8 cellular contexts compared by ENCODE assay signal in the genomic region with DNA sequence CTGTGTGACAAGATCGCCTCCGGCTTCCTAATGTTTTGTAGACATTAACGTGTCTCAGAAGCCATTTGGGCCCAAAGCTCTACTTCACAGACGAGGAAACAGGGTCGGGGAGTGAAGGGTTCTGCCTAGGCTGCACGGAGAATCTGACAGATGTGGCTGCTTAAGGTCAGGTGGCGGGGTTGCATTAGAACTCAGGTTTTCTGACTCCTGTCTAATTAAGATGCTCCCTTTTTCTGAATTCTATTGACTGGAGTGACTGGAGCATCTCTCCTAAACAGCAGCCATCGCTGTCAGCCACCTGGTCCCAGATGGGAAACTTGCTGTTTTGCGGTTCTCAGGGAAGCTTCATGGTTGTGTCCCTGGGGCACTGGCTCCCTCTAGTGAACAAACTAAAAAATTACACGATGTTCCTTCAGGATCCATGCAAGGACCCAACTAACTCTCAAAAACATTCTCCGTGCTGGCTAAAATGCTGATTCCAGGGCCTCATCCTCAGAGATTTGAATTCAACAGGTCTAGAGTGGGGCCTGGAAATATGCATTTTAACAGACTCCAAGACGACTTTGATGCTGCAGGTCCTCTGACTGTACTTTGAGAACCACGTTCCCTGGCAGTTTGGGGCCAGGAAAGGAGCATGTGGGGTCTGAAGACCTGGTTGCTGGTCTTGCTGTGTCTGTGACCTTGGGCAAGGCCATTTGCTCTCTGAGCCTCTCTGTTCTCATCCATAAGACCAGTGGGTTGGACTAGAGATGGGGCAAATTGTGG.
DNase-seq lines count a peak whose midpoint lies in the region; ATAC-seq, FAIRE-seq and TF ChIP-seq lines count a peak whose summit lies in the region.

No MANE protein-coding gene starts in this region.

- peaks cover 4 to 13% (median 4%) of the 10 kb centered on the region in 3 donors for H3K9me3 Mint-ChIP-seq in IgD-negative memory B cell

- 4% methylated on average over 13 of the region's 13 CpGs for WGBS in K562 (ENCODE audit: insufficient coverage, low coverage, missing lambda C conversion rate)

- no peak for TF ChIP-seq POLR2A in K562 (conservative IDR thresholded peaks at IDR 0.05)

- H3K27me3 Mint-ChIP-seq in IgD-negative memory B cell, result peaks cover 13% of the 10 kb centered on the region

- CTCF ChIA-PET in K562 (lab: Yijun Ruan, JAX; ENCODE audit: low intra/inter-chr PET ratio), result interaction anchor here (0.6 to 1.9 kb wide), 5 partner anchors 195 to 291 kb away, joined by 3 to 23 read pairs (median 3); no protein-coding TSS in a partner anchor

- no peaks in the 10 kb centered on the region for H3K36me3 Mint-ChIP-seq in IgD-negative memory B cell

- peak overlapping the region; percentile 23 to 39 (median 25) for H3K27ac Mint-ChIP-seq in IgD-negative memory B cell

- peak; percentile 59 to 77 for TF ChIP-seq RAD21 in K562 (CRISPR knock-in tag; conservative IDR thresholded peaks at IDR 0.05 in 1 of 2, IDR thresholded peaks at IDR 0.05 in 1 of 2)

- no peaks in the 10 kb centered on the region for H3K36me3 ChIP-seq in K562 (ENCODE audit: control insufficient read depth, insufficient read depth, low read length)

- no peak overlapping the region for H3K4me3 Mint-ChIP-seq in IgD-negative memory B cell

- no peaks in the 10 kb centered on the region for H4K20me1 ChIP-seq in K562 (replicated peaks; ENCODE audit: control insufficient read depth, insufficient read depth, low read length)

- H3K4me1 ChIP-seq in K562 (replicated peaks in 1 of 2; ENCODE audit: control insufficient read depth in 2 of 2, insufficient read depth in 2 of 2, low read length in 2 of 2), result no peaks in the 10 kb centered on the region

- H2AFZ ChIP-seq in K562 (ENCODE audit: low read depth, low read length), result no peak overlapping the region

- ATAC-seq in K562 (peak; percentile 76), HG02571 (IDR thresholded peaks at IDR 0.05; ENCODE audit: unreplicated experiment) (no peak), GM18873 (IDR thresholded peaks at IDR 0.05; ENCODE audit: low FRiP score, unreplicated experiment) (no peak)

- BruUV-seq in K562 (replicated peaks; lab: Mats Ljungman, UMichigan), result no TSS peak

- H3K4me1 Mint-ChIP-seq in IgD-negative memory B cell, result peaks cover 12 to 38% (median 32%) of the 10 kb centered on the region in 3 donors

- TF ChIP-seq CTCF in K562 (IDR thresholded peaks at IDR 0.05 in 2 of 3, conservative IDR thresholded peaks at IDR 0.05 in 1 of 3; ENCODE audit: insufficient read depth in 2 of 3, low read depth in 1 of 3, low read length in 3 of 3), result peak; percentile 69 to 79 (median 72); a peak in 5 of 6 replicates

- in situ Hi-C loops in K562 (cut with MboI), result loop anchor here (25.0 kb wide), 1 partner anchor 904 kb away; the partner anchor contains the start of gene CIBAR2

- intact Hi-C loops in K562 (cut with micrococcal nuclease), result loop anchor here (1.0 kb wide), 1 partner anchor 195 kb away; no protein-coding TSS in a partner anchor

- H3K4me2 ChIP-seq in K562 (ENCODE audit: insufficient read depth, low read length), result no peak overlapping the region

- H3K79me2 ChIP-seq in K562 (ENCODE audit: control insufficient read depth, insufficient read depth, low read length), result no peaks in the 10 kb centered on the region

- H3K9me1 ChIP-seq in K562 (ENCODE audit: control insufficient read depth, insufficient read depth, low read length), result no peaks in the 10 kb centered on the region

- POLR2A ChIA-PET in K562 (lab: Yijun Ruan, JAX), result interaction anchor here (0.6 to 1.0 kb wide), 2 partner anchors 22 to 460 kb away, joined by 3 read pairs; no protein-coding TSS in a partner anchor

- no peak for TF ChIP-seq EP300 in K562 (IDR thresholded peaks at IDR 0.05; ENCODE audit: low read length)

- peak; percentile 90 for FAIRE-seq in K562 (lab: Jason Lieb, UNC)

- no peaks in the 10 kb centered on the region for H3K27me3 ChIP-seq in K562 (ENCODE audit: control insufficient read depth in 2 of 2, insufficient read depth in 2 of 2, low read length in 2 of 2)

- H3K27ac ChIP-seq in K562 (ENCODE audit: extremely low read depth, low read depth, low read length), result no peak overlapping the region

- H3K4me3 ChIP-seq in K562 (no peak overlapping the region), skeletal muscle cell (ENCODE audit: low read depth, low read length) (no peak overlapping the region)

- DNase-seq in DMS153 treated with DMSO at 0.1 percent for 48 hours (lab: John Stamatoyannopoulos, UW; ENCODE audit: unreplicated experiment), result peak; percentile 21
- peak; percentile 60 for DNase-seq in SK-N-DZ (ENCODE audit: low spot score)
- peak; percentile 54 to 78 (median 69) for DNase-seq in K562 (ENCODE audit: extremely low read depth in 1 of 4, low spot score in 3 of 4)
- DNase-seq in hippocampal formation (lab: John Stamatoyannopoulos, UW), result peak; percentile 27 to 63
- DNase-seq in skeletal muscle cell (ENCODE audit: low read depth), result peak; percentile 12

- no peak overlapping the region for H3K9ac ChIP-seq in K562 (ENCODE audit: insufficient read depth in 1 of 2, low read depth in 2 of 2, low read length in 2 of 2)

- peaks cover 4% of the 10 kb centered on the region; the same call in 1 of the 2 replicates for H3K9me3 ChIP-seq in K562 (replicated peaks; ENCODE audit: control insufficient read depth, insufficient read depth, low read depth, low read length)

TF ChIP-seq in K562, 482 proteins besides CTCF, POLR2A, EP300 and RAD21:
- TF ChIP-seq OTX1 (CRISPR knock-in tag; IDR thresholded peaks at IDR 0.05) (no peak), USF2 (CRISPR knock-in tag; IDR thresholded peaks at IDR 0.05) (no peak), STAG1 (CRISPR knock-in tag; IDR thresholded peaks at IDR 0.05; ENCODE audit: borderline replicate concordance) (peak; percentile 54; the same call in 1 of the 2 replicates), HSF4 (CRISPR knock-in tag; IDR thresholded peaks at IDR 0.05; ENCODE audit: borderline replicate concordance) (no peak), RB1 (IDR thresholded peaks at IDR 0.05; ENCODE audit: low read depth) (no peak), ZNF263 (CRISPR knock-in tag; IDR thresholded peaks at IDR 0.05; ENCODE audit: borderline replicate concordance) (no peak), ESRRA (IDR thresholded peaks at IDR 0.05; ENCODE audit: borderline replicate concordance, low read depth) (0 out of 2 replicates have a peak, but pooled peaks have one; percentile 27), SMC3 (conservative IDR thresholded peaks at IDR 0.05; ENCODE audit: insufficient read depth, low read depth, low read length) (peak; percentile 56)
- TF ChIP-seq, protein P1, sequence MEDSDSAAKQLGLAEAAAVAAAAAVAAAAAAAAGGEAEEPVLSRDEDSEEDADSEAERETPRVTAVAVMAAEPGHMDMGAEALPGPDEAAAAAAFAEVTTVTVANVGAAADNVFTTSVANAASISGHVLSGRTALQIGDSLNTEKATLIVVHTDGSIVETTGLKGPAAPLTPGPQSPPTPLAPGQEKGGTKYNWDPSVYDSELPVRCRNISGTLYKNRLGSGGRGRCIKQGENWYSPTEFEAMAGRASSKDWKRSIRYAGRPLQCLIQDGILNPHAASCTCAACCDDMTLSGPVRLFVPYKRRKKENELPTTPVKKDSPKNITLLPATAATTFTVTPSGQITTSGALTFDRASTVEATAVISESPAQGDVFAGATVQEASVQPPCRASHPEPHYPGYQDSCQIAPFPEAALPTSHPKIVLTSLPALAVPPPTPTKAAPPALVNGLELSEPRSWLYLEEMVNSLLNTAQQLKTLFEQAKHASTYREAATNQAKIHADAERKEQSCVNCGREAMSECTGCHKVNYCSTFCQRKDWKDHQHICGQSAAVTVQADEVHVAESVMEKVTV (CRISPR knock-in tag; IDR thresholded peaks at IDR 0.05), result peak; percentile 55; the same call in 1 of the 2 replicates
- TF ChIP-seq, protein P2, sequence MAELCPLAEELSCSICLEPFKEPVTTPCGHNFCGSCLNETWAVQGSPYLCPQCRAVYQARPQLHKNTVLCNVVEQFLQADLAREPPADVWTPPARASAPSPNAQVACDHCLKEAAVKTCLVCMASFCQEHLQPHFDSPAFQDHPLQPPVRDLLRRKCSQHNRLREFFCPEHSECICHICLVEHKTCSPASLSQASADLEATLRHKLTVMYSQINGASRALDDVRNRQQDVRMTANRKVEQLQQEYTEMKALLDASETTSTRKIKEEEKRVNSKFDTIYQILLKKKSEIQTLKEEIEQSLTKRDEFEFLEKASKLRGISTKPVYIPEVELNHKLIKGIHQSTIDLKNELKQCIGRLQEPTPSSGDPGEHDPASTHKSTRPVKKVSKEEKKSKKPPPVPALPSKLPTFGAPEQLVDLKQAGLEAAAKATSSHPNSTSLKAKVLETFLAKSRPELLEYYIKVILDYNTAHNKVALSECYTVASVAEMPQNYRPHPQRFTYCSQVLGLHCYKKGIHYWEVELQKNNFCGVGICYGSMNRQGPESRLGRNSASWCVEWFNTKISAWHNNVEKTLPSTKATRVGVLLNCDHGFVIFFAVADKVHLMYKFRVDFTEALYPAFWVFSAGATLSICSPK (IDR thresholded peaks at IDR 0.05; ENCODE audit: borderline replicate concordance), result no peak

Comparison
In these comparisons a context has a peak if more than half of its experiments do, and no peak if none do; other contexts are left out.
1. DNase-seq: peak in every context shown above with its lines; median percentile 69 in K562; 60 in SK-N-DZ; 45 in hippocampal formation; 21 in DMS153 treated with DMSO at 0.1 percent for 48 hours; 12 in skeletal muscle cell.